Comparison of ENCODE assay signal across 18 cellular contexts in the genomic region with DNA sequence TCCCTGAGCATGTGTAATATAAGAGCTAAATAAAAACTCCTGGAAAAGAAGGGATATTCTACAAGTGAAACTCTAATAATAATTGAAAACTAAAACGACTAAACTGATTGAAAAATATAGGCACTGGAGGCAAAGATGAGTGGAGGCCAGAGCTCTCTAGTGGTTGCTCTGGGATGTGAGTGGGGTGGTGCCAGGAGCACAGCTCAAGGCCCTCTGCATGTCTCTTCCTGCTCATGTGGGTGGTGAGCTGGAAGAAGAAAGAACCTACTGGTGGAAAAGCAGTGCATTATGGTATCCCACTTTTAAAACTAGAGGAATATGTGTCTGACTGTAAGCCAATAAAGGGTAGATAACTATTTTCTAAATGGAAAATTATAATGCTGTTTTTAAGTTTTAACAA.
"Had no signal": no experiment of that assay in that cellular context is flagged by ENCODE, and none has a peak within 500 bp of the region (broad histone marks: within the 10 kb centered on the region; RNA-seq: fewer than 3 reads in every experiment).

No MANE protein-coding gene starts in this region.

- H3K4me1 ChIP-seq: colonic mucosa, esophagus muscularis mucosa, left lung, parathyroid adenoma, sigmoid colon had no signal

- H3K4me3 Mint-ChIP-seq: activated CD4-positive, alpha-beta memory T cell treated with anti-CD3 and anti-CD28 coated beads for 36 hours; activated CD4-positive, alpha-beta T cell treated with anti-CD3 and anti-CD28 coated beads for 36 hours; activated CD8-positive, alpha-beta memory T cell treated with anti-CD3 and anti-CD28 coated beads, Interleukin-2, amount 10 ng/mL, durations not matched to agents 7 days and 5 days; memory B cell; naive thymus-derived CD8-positive, alpha-beta T cell; stimulated activated naive CD8-positive, alpha-beta T cell treated with anti-CD3 and anti-CD28 coated beads, Interleukin-15, amount 100 ng/mL, for 72 hours had no signal

- H3K4me1 Mint-ChIP-seq: activated CD4-positive, alpha-beta T cell treated with anti-CD3 and anti-CD28 coated beads for 36 hours; activated CD8-positive, alpha-beta memory T cell treated with anti-CD3 and anti-CD28 coated beads, Interleukin-2, amount 10 ng/mL, durations not matched to agents 7 days and 5 days; memory B cell; naive thymus-derived CD8-positive, alpha-beta T cell; stimulated activated naive CD8-positive, alpha-beta T cell treated with anti-CD3 and anti-CD28 coated beads, Interleukin-15, amount 100 ng/mL, for 72 hours had no signal

- H3K9me3 ChIP-seq: colonic mucosa, neutrophil had no signal

- H3K9ac ChIP-seq: parathyroid adenoma had no signal

- ATAC-seq: activated CD4-positive, alpha-beta T cell treated with anti-CD3 and anti-CD28 coated beads for 36 hours; activated CD8-positive, alpha-beta memory T cell treated with anti-CD3 and anti-CD28 coated beads, Interleukin-2, amount 10 ng/mL, durations not matched to agents 7 days and 5 days; left lung; naive thymus-derived CD8-positive, alpha-beta T cell; stimulated activated naive CD8-positive, alpha-beta T cell treated with anti-CD3 and anti-CD28 coated beads, Interleukin-15, amount 100 ng/mL, for 72 hours had no signal

- H2AFZ ChIP-seq: parathyroid adenoma had no signal

- H3K4me3 ChIP-seq: colonic mucosa, esophagus muscularis mucosa, left lung, sigmoid colon had no signal

- H3K27ac Mint-ChIP-seq: activated CD4-positive, alpha-beta memory T cell treated with anti-CD3 and anti-CD28 coated beads for 36 hours; activated CD4-positive, alpha-beta T cell treated with anti-CD3 and anti-CD28 coated beads for 36 hours; activated CD8-positive, alpha-beta memory T cell treated with anti-CD3 and anti-CD28 coated beads, Interleukin-2, amount 10 ng/mL, durations not matched to agents 7 days and 5 days; activated T-helper 2 cell treated with anti-CD3 and anti-CD28 coated beads, Interferon-gamma antibody, Interleukin-2, Interleukin-4, amounts not matched to agents 10 μg/mL and 5 μg/mL and 100 μg/mL, durations not matched to agents 14 hours and 24 hours and 36 hours; memory B cell; naive thymus-derived CD8-positive, alpha-beta T cell had no signal

- H3K79me2 ChIP-seq: parathyroid adenoma had no signal

- H3K27ac ChIP-seq: colonic mucosa, esophagus muscularis mucosa, left lung, neutrophil, parathyroid adenoma, sigmoid colon, WERI-Rb-1 had no signal

- DNase-seq: activated CD4-positive, alpha-beta memory T cell treated with anti-CD3 and anti-CD28 coated beads for 36 hours; activated CD4-positive, alpha-beta T cell treated with anti-CD3 and anti-CD28 coated beads for 36 hours; activated CD8-positive, alpha-beta memory T cell treated with anti-CD3 and anti-CD28 coated beads, Interleukin-2, amount 10 ng/mL, durations not matched to agents 7 days and 5 days; activated naive CD4-positive, alpha-beta T cell treated with anti-CD3 and anti-CD28 coated beads, Interleukin-2, amount 50 U/mL, for 16 hours; activated T-cell treated with anti-CD3 and anti-CD28 coated beads, Interleukin-2, amount 50 U/mL, for 1 hour; colonic mucosa; hippocampal formation; left lung; naive thymus-derived CD8-positive, alpha-beta T cell; sigmoid colon; stimulated activated CD4-positive, alpha-beta T cell treated with anti-CD3 and anti-CD28 coated beads, Interleukin-1b, Interleukin-23, amount 100 ng/mL, for 48 hours; stimulated activated naive CD8-positive, alpha-beta T cell treated with anti-CD3 and anti-CD28 coated beads, Interleukin-15, amount 100 ng/mL, for 72 hours; WERI-Rb-1 had no signal

- H3K36me3 ChIP-seq: colonic mucosa, esophagus muscularis mucosa, left lung, neutrophil, sigmoid colon, WERI-Rb-1 had no signal
